ENCODE assay signal across 21 cellular contexts in the genomic region with DNA sequence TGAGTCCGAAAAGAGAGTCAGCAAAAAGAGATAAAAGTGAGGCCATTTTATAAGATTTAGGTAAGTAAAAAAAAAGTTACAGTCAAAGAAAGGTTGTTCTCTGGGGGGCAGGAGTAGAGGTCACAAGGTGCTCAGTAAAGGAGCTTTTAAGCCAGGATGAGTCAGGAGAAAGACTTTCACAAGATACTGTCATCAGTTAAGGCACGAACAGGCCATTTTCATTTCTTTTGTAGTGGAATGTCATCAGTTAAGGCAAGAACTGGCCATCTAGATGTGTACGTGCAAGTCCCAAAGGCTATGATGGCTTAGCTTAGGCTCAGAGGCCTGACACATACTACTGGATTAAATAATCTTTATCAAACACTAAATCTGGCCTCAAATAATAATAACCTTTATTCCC.
"Had no signal": no experiment of that assay in that cellular context is flagged by ENCODE, and none has a peak within 500 bp of the region (broad histone marks: within the 10 kb centered on the region; RNA-seq: fewer than 3 reads in every experiment).

No MANE protein-coding gene starts in this region.

- H3K4me1 ChIP-seq: gastrocnemius medialis, psoas muscle, sigmoid colon, tibial artery, upper lobe of right lung had no signal

- FAIRE-seq: colon, endothelial cell of umbilical vein, kidney had no signal

- H3K36me3 ChIP-seq: cardiac muscle cell, gastrocnemius medialis, neutrophil, sigmoid colon, tibial artery, upper lobe of right lung had no signal

- ATAC-seq: esophagus mucosa; gastrocnemius medialis; left colon; left ventricle myocardium superior; mucosa of descending colon; naive thymus-derived CD8-positive, alpha-beta T cell; psoas muscle; upper lobe of right lung had no signal

- DNase-seq: gastrocnemius medialis; glutamatergic neuron; kidney; left colon; left ventricle myocardium superior; mesenchymal stem cell; mucosa of descending colon; naive thymus-derived CD8-positive, alpha-beta T cell; psoas muscle; sigmoid colon; stimulated activated CD4-positive, alpha-beta T cell treated with anti-CD3 and anti-CD28 coated beads, Interleukin-12 subunit alpha, Interleukin-12 subunit beta, amount 100 ng/mL, for 4 hours; stimulated activated naive CD4-positive, alpha-beta T cell; tibial artery; upper lobe of right lung had no signal

- H3K27ac ChIP-seq: cardiac muscle cell, gastrocnemius medialis, neutrophil, psoas muscle, sigmoid colon, skin epidermis, tibial artery, upper lobe of right lung had no signal

- H3K27me3 ChIP-seq: cardiac muscle cell, gastrocnemius medialis, neutrophil, sigmoid colon, tibial artery, upper lobe of right lung had no signal

- H3K4me3 ChIP-seq: cardiac muscle cell, gastrocnemius medialis, lung, mucosa of descending colon, psoas muscle, sigmoid colon, skin epidermis, tibial artery, upper lobe of right lung had no signal
